ENCODE assay signal across 8 cellular contexts in the genomic region with DNA sequence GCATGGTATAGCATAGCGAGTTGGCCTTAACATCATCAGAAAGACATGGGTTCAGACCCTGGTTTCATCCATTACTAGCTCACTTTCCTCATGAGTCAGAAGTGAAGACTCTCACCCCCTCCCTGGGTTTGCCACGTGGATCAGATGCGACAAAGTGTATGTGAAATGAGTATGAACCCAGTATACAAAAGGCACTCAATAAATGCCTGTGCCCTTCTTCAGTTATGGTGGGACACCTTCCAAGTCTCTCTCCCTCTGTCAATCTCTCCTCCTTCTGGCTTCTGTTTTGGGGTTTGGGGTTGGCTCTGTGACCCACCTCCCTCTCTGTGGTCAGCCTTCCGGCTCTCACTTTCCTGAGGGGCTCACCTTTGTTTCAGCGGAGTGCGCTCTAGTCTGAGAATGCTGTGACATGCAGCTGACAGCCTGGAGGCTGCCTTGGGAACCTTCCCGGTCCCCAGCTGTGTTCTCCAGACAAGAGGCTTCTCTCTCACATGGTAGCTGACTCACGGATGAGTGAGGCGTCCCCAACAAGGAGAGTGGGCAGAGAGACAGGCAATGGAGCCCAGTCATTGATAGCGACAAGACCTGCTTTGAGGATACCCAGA.
DNase-seq lines count a peak whose midpoint lies in the region; ATAC-seq, FAIRE-seq and TF ChIP-seq lines count a peak whose summit lies in the region.

No MANE protein-coding gene starts in this region.

- 67% methylated on average over 10 of the region's 10 CpGs for WGBS in mammary epithelial cell (ENCODE audit: low coverage, missing lambda C conversion rate)

- H3K27ac ChIP-seq in DND-41 (ENCODE audit: low read length) (peak overlapping the region; percentile 48), mammary epithelial cell (ENCODE audit: insufficient read depth, low read depth, low read length) (no peak overlapping the region), uterus (no peak overlapping the region)

- H3K4me1 ChIP-seq in DND-41 (ENCODE audit: insufficient read depth, low read length) (peaks cover 45% of the 10 kb centered on the region), mammary epithelial cell (ENCODE audit: insufficient read depth, low read length) (no peaks in the 10 kb centered on the region), uterus (no peaks in the 10 kb centered on the region)

- intact Hi-C loops in mammary epithelial cell (cut with micrococcal nuclease), result no loop called here
- intact Hi-C loops in uterus (cut with DNase I; ENCODE audit: low total_unique reads), result no loop called here

- H3K4me3 ChIP-seq in DND-41 (ENCODE audit: low read depth in 1 of 2, low read length in 2 of 2) (no peak overlapping the region), mammary epithelial cell (replicated peaks in 1 of 3; ENCODE audit: insufficient read depth in 1 of 3, low read depth in 2 of 3, low read length in 3 of 3) (no peak overlapping the region), uterus (no peak overlapping the region)

- no peak for FAIRE-seq in RCC 7860 (lab: Jason Lieb, UNC)

- no peak overlapping the region for H3K9ac ChIP-seq in DND-41 (ENCODE audit: low read depth, low read length)
- H3K9ac ChIP-seq in mammary epithelial cell (ENCODE audit: insufficient read depth, low read length), result no peak overlapping the region

- H4K20me1 ChIP-seq in DND-41 (ENCODE audit: insufficient read depth, low read length), result peaks cover 83% of the 10 kb centered on the region
- H4K20me1 ChIP-seq in mammary epithelial cell (ENCODE audit: insufficient read depth, low read length), result no peaks in the 10 kb centered on the region

- H3K27me3 ChIP-seq in DND-41 (ENCODE audit: insufficient read depth, low read length, poor library complexity) (no peaks in the 10 kb centered on the region), mammary epithelial cell (ENCODE audit: insufficient read depth, low read length) (no peaks in the 10 kb centered on the region), uterus (no peaks in the 10 kb centered on the region)

- dilution Hi-C loops in mammary epithelial cell (cut with HindIII; ENCODE audit: low sequenced_read_pairs), result no loop called here

- in situ Hi-C loops in mammary epithelial cell (cut with MboI; ENCODE audit: low sequenced_read_pairs in 2 of 2), result no loop called here

- H3K36me3 ChIP-seq in DND-41 (ENCODE audit: insufficient read depth, low read length) (peaks cover 54% of the 10 kb centered on the region), mammary epithelial cell (ENCODE audit: insufficient read depth, low read length) (no peaks in the 10 kb centered on the region), uterus (no peaks in the 10 kb centered on the region)

- no peak for TF ChIP-seq CTCF in DND-41 (IDR thresholded peaks at IDR 0.05; ENCODE audit: borderline replicate concordance, extremely low read depth, low read length, poor library complexity, severe bottlenecking)
- TF ChIP-seq CTCF in mammary epithelial cell (conservative IDR thresholded peaks at IDR 0.05 in 1 of 2, IDR thresholded peaks at IDR 0.05 in 1 of 2; ENCODE audit: extremely low read depth in 1 of 2, insufficient read depth in 1 of 2, low read depth in 1 of 2, low read length in 2 of 2), result no peak
- no peak for TF ChIP-seq CTCF in uterus (IDR thresholded peaks at IDR 0.05)

- H3K9me3 ChIP-seq in DND-41 (ENCODE audit: insufficient read depth, low read length, severe bottlenecking) (no peaks in the 10 kb centered on the region), mammary epithelial cell (replicated peaks; ENCODE audit: insufficient read depth, low read length) (no peaks in the 10 kb centered on the region), uterus (no peaks in the 10 kb centered on the region)

- H3K4me2 ChIP-seq in DND-41 (ENCODE audit: insufficient read depth, low read length) (no peak overlapping the region), mammary epithelial cell (ENCODE audit: insufficient read depth, low read depth, low read length) (no peak overlapping the region)

- H3K79me2 ChIP-seq in DND-41 (ENCODE audit: insufficient read depth, low read length), result peaks cover 99% of the 10 kb centered on the region
- no peaks in the 10 kb centered on the region for H3K79me2 ChIP-seq in mammary epithelial cell (ENCODE audit: insufficient read depth, low read length)

- H2AFZ ChIP-seq in DND-41 (ENCODE audit: low read depth, low read length) (no peak overlapping the region), mammary epithelial cell (ENCODE audit: low read depth, low read length) (no peak overlapping the region)

- DNase-seq in DND-41 (no peak), RCC 7860 (ENCODE audit: low spot score) (peak; percentile 36), mammary epithelial cell (peak; percentile 65), pons (ENCODE audit: low spot score) (peak; percentile 90), LoVo (ENCODE audit: low spot score) (no peak), uterus (no peak)

- TF ChIP-seq POLR2A in uterus (IDR thresholded peaks at IDR 0.05), result no peak

- ATAC-seq in DND-41 (ENCODE audit: insufficient read depth, low read depth) (no peak), HG03520 (IDR thresholded peaks at IDR 0.05; ENCODE audit: unreplicated experiment) (no peak), GM19455 (IDR thresholded peaks at IDR 0.05; ENCODE audit: unreplicated experiment) (no peak)

- CTCF ChIA-PET in mammary epithelial cell (lab: Charles Lee; ENCODE audit: low non-redundant PET), result no interaction called here

- BruUV-seq in mammary epithelial cell (replicated peaks; lab: Mats Ljungman, UMichigan), result no TSS peak

Comparison
In these comparisons a context has a peak if more than half of its experiments do, and no peak if none do; other contexts are left out.
1. DNase-seq: peak in RCC 7860 (single experiment), mammary epithelial cell (single experiment) and pons (single experiment); none in DND-41 (single experiment), LoVo (single experiment) and uterus (0 of 2).